Comparison of ENCODE assay signal across 7 cellular contexts in genomic region chr6:135081966-135082365, GRCh38.
"Had no signal": no experiment of that assay in that cellular context is flagged by ENCODE, and none has a peak within 500 bp of the region (broad histone marks: within the 10 kb centered on the region; RNA-seq: fewer than 3 reads in every experiment).

No MANE protein-coding gene starts in this region.

- ATAC-seq: GM23338, HepG2 had no signal

- H3K4me3 Mint-ChIP-seq: GM23338, H9, HFFc6 had no signal

- H3K27ac Mint-ChIP-seq: GM23338, H9, HFFc6, IgD-negative memory B cell had no signal

- DNase-seq: H9, HCEC 1CT, HFFc6, KG1 had no signal

- H3K36me3 Mint-ChIP-seq: IgD-negative memory B cell had no signal

- H3K4me1 Mint-ChIP-seq: GM23338 had no signal
